ENCODE assay signal across 8 cellular contexts in genomic region chr5:172175263-172175719, GRCh38. TPM values are rescaled to one million over a fixed set of nuclear protein-coding genes. Genes with fewer than 3 reads are reported as not detected.
DNase-seq lines count a peak whose midpoint lies in the region; ATAC-seq and TF ChIP-seq lines count a peak whose summit lies in the region.

No MANE protein-coding gene starts in this region.

- H3K4me1 ChIP-seq in BLaER1 treated with 17β-estradiol and CSF1 and Interleukin-3, amounts not matched to agents 10 nM and 100 nM, result peaks cover 97 to 99% (median 98%) of the 10 kb centered on the region in 10 experiments
- peaks cover 19% of the 10 kb centered on the region for H3K4me1 ChIP-seq in testis

- TF ChIP-seq POLR2A in erythroblast (IDR thresholded peaks at IDR 0.05; ENCODE audit: low read length) (no peak), testis (IDR thresholded peaks at IDR 0.05) (no peak)

- peaks cover 4 to 52% (median 25%) of the 10 kb centered on the region in 11 experiments; a peak in 16 of 22 replicates for H3K36me3 ChIP-seq in BLaER1 treated with 17β-estradiol and CSF1 and Interleukin-3, amounts not matched to agents 10 nM and 100 nM
- no peaks in the 10 kb centered on the region for H3K36me3 ChIP-seq in testis (ENCODE audit: low read depth, missing control alignments)

- no peaks in the 10 kb centered on the region for H3K27me3 ChIP-seq in BLaER1 treated with 17β-estradiol and CSF1 and Interleukin-3, amounts not matched to agents 10 nM and 100 nM
- no peaks in the 10 kb centered on the region for H3K27me3 ChIP-seq in testis

- intact Hi-C loops in testis (cut with DNase I; ENCODE audit: low total_unique reads), result no loop called here

- WGBS in testis, 2 donors, result 57 to 68% methylated on average over 5 to 7 of the region's 7 CpGs

- ATAC-seq in GM19468 (IDR thresholded peaks at IDR 0.05; ENCODE audit: extremely low read depth, unreplicated experiment) (peak; percentile 30), HG03571 (IDR thresholded peaks at IDR 0.05; ENCODE audit: unreplicated experiment) (peak; percentile 53)

- peak overlapping the region; percentile 48 to 68 (median 56) for H3K4me3 ChIP-seq in BLaER1 treated with 17β-estradiol and CSF1 and Interleukin-3, amounts not matched to agents 10 nM and 100 nM
- no peak overlapping the region for H3K4me3 ChIP-seq in testis

- TF ChIP-seq CTCF in testis (IDR thresholded peaks at IDR 0.05), result no peak

- peak; percentile 82 to 84 for DNase-seq in activated CD4-positive, alpha-beta T cell treated with anti-CD3 and anti-CD28 coated beads for 4 hours
- peak; percentile 77 to 81 for DNase-seq in erythroblast (lab: John Stamatoyannopoulos, UW)
- peak; percentile 78 for DNase-seq in stimulated activated CD4-positive, alpha-beta T cell treated with anti-CD3 and anti-CD28 coated beads, Interleukin-2, amount 100 ng/mL, for 4 hours (ENCODE audit: low read depth)
- DNase-seq in HuH-7 (ENCODE audit: low spot score), result no peak
- DNase-seq in testis, result no peak

- H3K27ac ChIP-seq in BLaER1 treated with 17β-estradiol and CSF1 and Interleukin-3, amounts not matched to agents 10 nM and 100 nM, result peak overlapping the region; percentile 68 to 96 (median 90)
- H3K27ac ChIP-seq in testis, result no peak overlapping the region

- peak overlapping the region; percentile 94 to 99 (median 97) for H3K4me2 ChIP-seq in BLaER1 treated with 17β-estradiol and CSF1 and Interleukin-3, amounts not matched to agents 10 nM and 100 nM

- no peaks in the 10 kb centered on the region for H3K9me3 ChIP-seq in BLaER1 treated with 17β-estradiol and CSF1 and Interleukin-3, amounts not matched to agents 10 nM and 100 nM (replicated peaks in 1 of 11)
- no peaks in the 10 kb centered on the region for H3K9me3 ChIP-seq in testis

- peak overlapping the region; percentile 73 to 85 (median 79) for H3K9ac ChIP-seq in BLaER1 treated with 17β-estradiol and CSF1 and Interleukin-3, amounts not matched to agents 10 nM and 100 nM

- H4K20me1 ChIP-seq in BLaER1 treated with 17β-estradiol and CSF1 and Interleukin-3, amounts not matched to agents 10 nM and 100 nM, result peaks cover 8 to 83% (median 41%) of the 10 kb centered on the region in 11 experiments; a peak in 20 of 22 replicates

RNA-seq across cellular contexts. Expression of gene STK10, which starts 12.7 kb away (rescaled TPM):
- total RNA-seq in testis, result 100 to 1,000 TPM; 142 to 148 TPM
- 48.8 TPM for polyA plus RNA-seq in testis (ENCODE audit: insufficient read depth, low read depth, low replicate concordance)

RNA-seq across cellular contexts. Expression of gene EFCAB9, which starts 18.7 kb away (rescaled TPM):
- total RNA-seq in testis, result 1 to 10 TPM; 5.5 to 5.7 TPM
- 11.7 TPM for polyA plus RNA-seq in testis (ENCODE audit: insufficient read depth, low read depth, low replicate concordance)

Comparison
In these comparisons a context has a peak if more than half of its experiments do, and no peak if none do; other contexts are left out.
1. H3K27ac ChIP-seq: peak in BLaER1 treated with 17β-estradiol and CSF1 and Interleukin-3, amounts not matched to agents 10 nM and 100 nM (11 of 11); none in testis (0 of 2).
2. H3K4me3 ChIP-seq: peak in BLaER1 treated with 17β-estradiol and CSF1 and Interleukin-3, amounts not matched to agents 10 nM and 100 nM (10 of 10); none in testis (0 of 2).
3. DNase-seq: peak in activated CD4-positive, alpha-beta T cell treated with anti-CD3 and anti-CD28 coated beads for 4 hours (2 of 2), erythroblast (2 of 2) and stimulated activated CD4-positive, alpha-beta T cell treated with anti-CD3 and anti-CD28 coated beads, Interleukin-2, amount 100 ng/mL, for 4 hours (single experiment); none in HuH-7 (single experiment) and testis (single experiment).